ENCODE assay signal across 24 cellular contexts in genomic region chr3:52432225-52432624, GRCh38. TPM values are rescaled to one million over a fixed set of nuclear protein-coding genes. Genes with fewer than 3 reads are reported as not detected.
DNase-seq lines count a peak whose midpoint lies in the region; ATAC-seq and TF ChIP-seq lines count a peak whose summit lies in the region.
"Had no signal": no experiment of that assay in that cellular context is flagged by ENCODE, and none has a peak within 500 bp of the region (broad histone marks: within the 10 kb centered on the region; RNA-seq: fewer than 3 reads in every experiment).

No MANE protein-coding gene starts in this region.

- no peaks in the 10 kb centered on the region for H3K23me2 ChIP-seq in H9 (ENCODE audit: insufficient read length, low read depth, low read length, poor library complexity, severe bottlenecking)

- CTCF ChIA-PET in activated CD8-positive, alpha-beta T cell treated with anti-CD3 and anti-CD28 coated beads, Interleukin-2, amount 10 ng/mL, durations not matched to agents 7 days and 5 days (lab: Charles Lee) = interaction anchor here (7.0 kb wide), 1 partner anchor 15 kb away, joined by 131 read pairs; the partner anchor contains the start of gene SEMA3G
- CTCF ChIA-PET in activated CD8-positive, alpha-beta T cell treated with anti-CD3 and anti-CD28 coated beads for 36 hours (lab: Charles Lee) = interaction anchor here (3.3 to 5.8 kb wide), 2 partner anchors 15 to 20 kb away, joined by 12 to 111 read pairs; partner anchors contain the start of gene SEMA3G

- H2BK15ac ChIP-seq in H9 (ENCODE audit: low read depth, low read length) (no peak overlapping the region), mesendoderm (replicated peaks; ENCODE audit: low read depth) (no peak overlapping the region)

- H2BK120ac ChIP-seq in H9 (ENCODE audit: low read depth, low read length, poor library complexity, severe bottlenecking) (no peak overlapping the region), mesendoderm (ENCODE audit: low read depth, low read length) (no peak overlapping the region)

- H3K4ac ChIP-seq in H9 (ENCODE audit: low read depth, low read length) = no peak overlapping the region
- no peak overlapping the region for H3K4ac ChIP-seq in mesendoderm (ENCODE audit: low read depth, low read length)

- H3K4me2 ChIP-seq in H9 (ENCODE audit: insufficient read depth, insufficient read length, low read length) (no peak overlapping the region), mesendoderm (ENCODE audit: low read length) (no peak overlapping the region), hepatocyte (no peak overlapping the region)

- H4K8ac ChIP-seq in H9 (replicated peaks; ENCODE audit: insufficient read length, low read depth, low read length) (no peak overlapping the region), mesendoderm (ENCODE audit: low read depth, low read length) (no peak overlapping the region)

- H2BK12ac ChIP-seq in H9 (ENCODE audit: insufficient read length, low read depth, low read length) = no peak overlapping the region

- H3K56ac ChIP-seq in H9 (ENCODE audit: insufficient read length, low read depth, low read length) (no peak overlapping the region), mesendoderm (ENCODE audit: low read length) (no peak overlapping the region)

- H3K4me1 ChIP-seq in H9 (ENCODE audit: insufficient read depth, low read length) (no peaks in the 10 kb centered on the region), mesendoderm (ENCODE audit: control insufficient read depth, low read depth, low read length) (no peaks in the 10 kb centered on the region), spleen (peaks cover 0 to 53% (median 21%) of the 10 kb centered on the region in 6 donors), hepatocyte (ENCODE audit: insufficient read depth) (peaks cover 20% of the 10 kb centered on the region)
- H3K4me1 ChIP-seq: uterus had no signal

- H3K27ac Mint-ChIP-seq in activated CD8-positive, alpha-beta T cell treated with anti-CD3 and anti-CD28 coated beads, Interleukin-2, amount 10 ng/mL, durations not matched to agents 7 days and 5 days = peak overlapping the region; percentile 68
- no peak overlapping the region for H3K27ac Mint-ChIP-seq in activated CD8-positive, alpha-beta T cell treated with anti-CD3 and anti-CD28 coated beads for 36 hours
- H3K27ac Mint-ChIP-seq in H9 = peak overlapping the region in 2 of 3 experiments; percentile 22 to 32; a peak in 4 of 7 replicates
- H3K27ac Mint-ChIP-seq: activated naive CD8-positive, alpha-beta T cell treated with anti-CD3 and anti-CD28 coated beads, Interleukin-2, amount 50 U/mL, for 24 hours had no signal

- intact Hi-C loops in activated CD8-positive, alpha-beta T cell treated with anti-CD3 and anti-CD28 coated beads for 36 hours (cut with micrococcal nuclease) = no loop called here
- intact Hi-C loops in spleen (cut with DNase I; ENCODE audit: low total_unique reads) = no loop called here

- H2AK5ac ChIP-seq in H9 (ENCODE audit: insufficient read length, low read length) (no peak overlapping the region), mesendoderm (ENCODE audit: low read length) (no peak overlapping the region)

- H3K9me3 ChIP-seq in H9 (ENCODE audit: control insufficient read depth, low read depth, low read length) = no peaks in the 10 kb centered on the region
- no peaks in the 10 kb centered on the region for H3K9me3 ChIP-seq in spleen
- H3K9me3 ChIP-seq in hepatocyte (ENCODE audit: low read depth) = no peaks in the 10 kb centered on the region
- H3K9me3 ChIP-seq: Peyer's patch, stomach, uterus had no signal

- H3K14ac ChIP-seq in H9 (ENCODE audit: insufficient read depth, low read length) = no peak overlapping the region

- H2BK20ac ChIP-seq in H9 (ENCODE audit: low read depth, low read length, poor library complexity, severe bottlenecking) = no peak overlapping the region

- H3K4me1 Mint-ChIP-seq in activated CD8-positive, alpha-beta T cell treated with anti-CD3 and anti-CD28 coated beads, Interleukin-2, amount 10 ng/mL, durations not matched to agents 7 days and 5 days (ENCODE audit: low read depth) = no peaks in the 10 kb centered on the region
- H3K4me1 Mint-ChIP-seq in activated CD8-positive, alpha-beta T cell treated with anti-CD3 and anti-CD28 coated beads for 36 hours (ENCODE audit: low read depth) = no peaks in the 10 kb centered on the region
- H3K4me1 Mint-ChIP-seq in H9 = peaks cover 14 to 30% of the 10 kb centered on the region in 2 experiments
- H3K4me1 Mint-ChIP-seq: activated naive CD8-positive, alpha-beta T cell treated with anti-CD3 and anti-CD28 coated beads, Interleukin-2, amount 50 U/mL, for 24 hours; naive B cell had no signal

- H3K4me3 ChIP-seq in mesendoderm (ENCODE audit: low read length) = no peak overlapping the region
- H3K4me3 ChIP-seq in spleen = no peak overlapping the region
- H3K4me3 ChIP-seq in hepatocyte = no peak overlapping the region
- H3K4me3 ChIP-seq: Peyer's patch, SK-N-MC, stomach, uterus had no signal

- DNase-seq in activated CD8-positive, alpha-beta T cell treated with anti-CD3 and anti-CD28 coated beads, Interleukin-2, amount 10 ng/mL, durations not matched to agents 7 days and 5 days = no peak
- no peak for DNase-seq in activated CD8-positive, alpha-beta T cell treated with anti-CD3 and anti-CD28 coated beads for 36 hours
- no peak for DNase-seq in H9
- no peak for DNase-seq in mesendoderm
- peak; percentile 59 for DNase-seq in spleen
- no peak for DNase-seq in hepatocyte (ENCODE audit: low spot score)
- no peak for DNase-seq in activated naive CD4-positive, alpha-beta T cell treated with anti-CD3 and anti-CD28 coated beads, Interleukin-2, amount 50 U/mL, for 16 hours
- DNase-seq: activated CD4-positive, CD25-positive, alpha-beta regulatory T cell; activated naive CD8-positive, alpha-beta T cell treated with anti-CD3 and anti-CD28 coated beads, Interleukin-2, amount 50 U/mL, for 24 hours; brain microvascular endothelial cell; C1 segment of cervical spinal cord; hippocampal formation; naive B cell; NCI-H510A; NK-92 treated with Interleukin-12 subunit alpha and Interleukin-12 subunit beta, amount 100 ng/mL, for 24 hours; stimulated activated CD4-positive, alpha-beta T cell treated with anti-CD3 and anti-CD28 coated beads, Interleukin-4, amount 100 ng/mL, for 24 hours; stomach; T-helper 9 cell had no signal

- H3K9me3 Mint-ChIP-seq in activated CD8-positive, alpha-beta T cell treated with anti-CD3 and anti-CD28 coated beads, Interleukin-2, amount 10 ng/mL, durations not matched to agents 7 days and 5 days (ENCODE audit: insufficient read depth) = no peaks in the 10 kb centered on the region
- no peaks in the 10 kb centered on the region for H3K9me3 Mint-ChIP-seq in activated CD8-positive, alpha-beta T cell treated with anti-CD3 and anti-CD28 coated beads for 36 hours
- no peaks in the 10 kb centered on the region for H3K9me3 Mint-ChIP-seq in H9
- H3K9me3 Mint-ChIP-seq: activated naive CD8-positive, alpha-beta T cell treated with anti-CD3 and anti-CD28 coated beads, Interleukin-2, amount 50 U/mL, for 24 hours; naive B cell had no signal

- H4K91ac ChIP-seq in H9 (ENCODE audit: insufficient read length, low read depth, low read length) = no peak overlapping the region

- no peak overlapping the region for H2AFZ ChIP-seq in H9 (ENCODE audit: low read length)
- no peak overlapping the region for H2AFZ ChIP-seq in hepatocyte

- H3K36me3 ChIP-seq in mesendoderm (ENCODE audit: control insufficient read depth, insufficient read depth, low read length) = no peaks in the 10 kb centered on the region
- H3K36me3 ChIP-seq in spleen = no peaks in the 10 kb centered on the region
- no peaks in the 10 kb centered on the region for H3K36me3 ChIP-seq in hepatocyte (replicated peaks; ENCODE audit: insufficient read depth, low read depth)
- H3K36me3 ChIP-seq: brain microvascular endothelial cell, Peyer's patch, stomach, uterus had no signal

- H4K20me1 ChIP-seq in H9 (ENCODE audit: control insufficient read depth, insufficient read depth, insufficient read length) = no peaks in the 10 kb centered on the region
- H4K20me1 ChIP-seq in hepatocyte (ENCODE audit: insufficient read depth, poor library complexity, severe bottlenecking) = no peaks in the 10 kb centered on the region

- no peak overlapping the region for H3K9ac ChIP-seq in H9 (ENCODE audit: extremely low read depth, insufficient read length, low read length)
- no peak overlapping the region for H3K9ac ChIP-seq in mesendoderm (ENCODE audit: low read length)

- H3K79me1 ChIP-seq in H9 (ENCODE audit: insufficient read depth, low read depth, low read length, poor library complexity, severe bottlenecking) (no peaks in the 10 kb centered on the region), mesendoderm (ENCODE audit: low read length) (no peaks in the 10 kb centered on the region)

- H3K18ac ChIP-seq in H9 (ENCODE audit: insufficient read length, low read depth, low read length) (no peak overlapping the region), mesendoderm (ENCODE audit: low read length) (no peak overlapping the region)

- WGBS in H9 (ENCODE audit: extremely low coverage, insufficient read length, low lambda C conversion rate) = no CpG with 5 or more reads among the region's 6 CpGs
- WGBS in mesendoderm (ENCODE audit: extremely low coverage, insufficient coverage, low lambda C conversion rate) = no CpG with 5 or more reads among the region's 6 CpGs
- 65 to 84% (median 74%) methylated on average over 6 of the region's 6 CpGs for WGBS in spleen, 5 donors
- WGBS in hepatocyte (ENCODE audit: low lambda C conversion rate, missing lambda C conversion rate) = 97% methylated on average over 5 of the region's 6 CpGs

- H3K9me2 ChIP-seq in hepatocyte (replicated peaks; ENCODE audit: insufficient read depth) = no peaks in the 10 kb centered on the region

- H3K23ac ChIP-seq in H9 (ENCODE audit: insufficient read length, low read depth, low read length) (no peak overlapping the region), mesendoderm (ENCODE audit: low read length) (peak overlapping the region; percentile 66)

- no peak for TF ChIP-seq CTCF in activated CD8-positive, alpha-beta T cell treated with anti-CD3 and anti-CD28 coated beads for 36 hours (IDR thresholded peaks at IDR 0.05)
- TF ChIP-seq CTCF in H9 (conservative IDR thresholded peaks at IDR 0.05) (no peak), spleen (IDR thresholded peaks at IDR 0.05 in 8 of 11, conservative IDR thresholded peaks at IDR 0.05 in 3 of 11) (no peak), hepatocyte (IDR thresholded peaks at IDR 0.05; ENCODE audit: poor library complexity) (no peak)

- POLR2A ChIA-PET in activated CD8-positive, alpha-beta T cell treated with anti-CD3 and anti-CD28 coated beads, Interleukin-2, amount 10 ng/mL, durations not matched to agents 7 days and 5 days (lab: Charles Lee) = no interaction called here
- POLR2A ChIA-PET in activated CD8-positive, alpha-beta T cell treated with anti-CD3 and anti-CD28 coated beads for 36 hours (lab: Charles Lee) = interaction anchor here (0.6 to 0.8 kb wide), 2 partner anchors 58 to 95 kb away, joined by 3 read pairs; no protein-coding TSS in a partner anchor

- no peak for TF ChIP-seq POLR2A in spleen (IDR thresholded peaks at IDR 0.05)

- H3T11ph ChIP-seq in H9 (ENCODE audit: low read length) = no peak overlapping the region

- H3K79me2 ChIP-seq in H9 (ENCODE audit: insufficient read depth, low read length) = no peaks in the 10 kb centered on the region
- no peaks in the 10 kb centered on the region for H3K79me2 ChIP-seq in mesendoderm (ENCODE audit: control insufficient read depth, insufficient read depth, low read length)
- no peaks in the 10 kb centered on the region for H3K79me2 ChIP-seq in hepatocyte

- H3K27me3 ChIP-seq in H9 (ENCODE audit: insufficient read depth, low read length) (no peaks in the 10 kb centered on the region), mesendoderm (ENCODE audit: insufficient read depth, low read length, poor library complexity) (no peaks in the 10 kb centered on the region), spleen (replicated peaks in 1 of 7) (no peaks in the 10 kb centered on the region), hepatocyte (no peaks in the 10 kb centered on the region)
- H3K27me3 ChIP-seq: brain microvascular endothelial cell, Peyer's patch, stomach, uterus had no signal

- H4K5ac ChIP-seq in H9 (ENCODE audit: insufficient read length, low read depth, low read length) (no peak overlapping the region), mesendoderm (ENCODE audit: low read length) (no peak overlapping the region)

- H3K27ac ChIP-seq in H9 (ENCODE audit: insufficient read length, low read depth, low read length) (no peak overlapping the region), mesendoderm (ENCODE audit: low read depth, low read length) (no peak overlapping the region), spleen (peak overlapping the region in 1 of 8 donors; percentile 21), hepatocyte (no peak overlapping the region)
- H3K27ac ChIP-seq: brain microvascular endothelial cell, SK-N-MC, stomach had no signal

- H3K27me3 Mint-ChIP-seq in activated CD8-positive, alpha-beta T cell treated with anti-CD3 and anti-CD28 coated beads, Interleukin-2, amount 10 ng/mL, durations not matched to agents 7 days and 5 days (ENCODE audit: low read depth) = peaks cover 8% of the 10 kb centered on the region
- no peaks in the 10 kb centered on the region for H3K27me3 Mint-ChIP-seq in activated CD8-positive, alpha-beta T cell treated with anti-CD3 and anti-CD28 coated beads for 36 hours
- H3K27me3 Mint-ChIP-seq in H9 (ENCODE audit: low read depth) = peaks cover 2% of the 10 kb centered on the region; the same call in 1 of the 2 replicates
- H3K27me3 Mint-ChIP-seq: activated naive CD8-positive, alpha-beta T cell treated with anti-CD3 and anti-CD28 coated beads, Interleukin-2, amount 50 U/mL, for 24 hours had no signal

- H2BK5ac ChIP-seq in H9 (ENCODE audit: insufficient read length, low read length) (no peak overlapping the region), mesendoderm (ENCODE audit: low read length) (no peak overlapping the region)

- H3K36me3 Mint-ChIP-seq in activated CD8-positive, alpha-beta T cell treated with anti-CD3 and anti-CD28 coated beads, Interleukin-2, amount 10 ng/mL, durations not matched to agents 7 days and 5 days (ENCODE audit: low read depth) = no peaks in the 10 kb centered on the region
- no peaks in the 10 kb centered on the region for H3K36me3 Mint-ChIP-seq in activated CD8-positive, alpha-beta T cell treated with anti-CD3 and anti-CD28 coated beads for 36 hours (ENCODE audit: low read depth)
- H3K36me3 Mint-ChIP-seq in H9 (ENCODE audit: insufficient read depth in 1 of 3, low read depth in 3 of 3) = no peaks in the 10 kb centered on the region
- H3K36me3 Mint-ChIP-seq: naive B cell had no signal

- H3K4me3 Mint-ChIP-seq in activated CD8-positive, alpha-beta T cell treated with anti-CD3 and anti-CD28 coated beads, Interleukin-2, amount 10 ng/mL, durations not matched to agents 7 days and 5 days = no peak overlapping the region
- H3K4me3 Mint-ChIP-seq in activated CD8-positive, alpha-beta T cell treated with anti-CD3 and anti-CD28 coated beads for 36 hours = no peak overlapping the region
- H3K4me3 Mint-ChIP-seq in H9 = no peak overlapping the region
- H3K4me3 Mint-ChIP-seq: activated naive CD8-positive, alpha-beta T cell treated with anti-CD3 and anti-CD28 coated beads, Interleukin-2, amount 50 U/mL, for 24 hours had no signal

- no peak for ATAC-seq in activated CD8-positive, alpha-beta T cell treated with anti-CD3 and anti-CD28 coated beads, Interleukin-2, amount 10 ng/mL, durations not matched to agents 7 days and 5 days
- no peak for ATAC-seq in activated CD8-positive, alpha-beta T cell treated with anti-CD3 and anti-CD28 coated beads for 36 hours
- ATAC-seq in HG03196 (IDR thresholded peaks at IDR 0.05; ENCODE audit: unreplicated experiment) = no peak
- ATAC-seq: activated naive CD8-positive, alpha-beta T cell treated with anti-CD3 and anti-CD28 coated beads, Interleukin-2, amount 50 U/mL, for 24 hours had no signal

RNA-seq across cellular contexts. Expression of gene SEMA3G, which starts 12.7 kb away (rescaled TPM):
- total RNA-seq in activated CD8-positive, alpha-beta T cell treated with anti-CD3 and anti-CD28 coated beads, Interleukin-2, amount 10 ng/mL, durations not matched to agents 7 days and 5 days = under 1 TPM; 0.13 to 0.21 TPM
- not detected for total RNA-seq in activated CD8-positive, alpha-beta T cell treated with anti-CD3 and anti-CD28 coated beads for 36 hours
- 1.7 and 2.4 TPM in 2 replicates for total RNA-seq in H9 (2021)
- polyA plus RNA-seq in mesendoderm (2013, experiment 1 of 2) = 0.56 TPM
- polyA plus RNA-seq in mesendoderm (2013, experiment 2 of 2) = 0.62 TPM
- 10 to 100 TPM in 5 of 7 donors, 1 to 10 TPM in 2; 7.9 to 20.2 (median 10.8) TPM for total RNA-seq in spleen
- 1 to 10 TPM; 1.0 to 7.8 (median 3.5) TPM for polyA plus RNA-seq in spleen
- 1.5 and 3.8 TPM in 2 replicates for total RNA-seq in hepatocyte
- polyA plus RNA-seq in hepatocyte = 0.48 and 1.5 TPM in 2 replicates
- total RNA-seq: fibroblast of villous mesenchyme had no signal

RNA-seq across cellular contexts. Expression of gene TNNC1, which starts 21.6 kb away (rescaled TPM):
- total RNA-seq in activated CD8-positive, alpha-beta T cell treated with anti-CD3 and anti-CD28 coated beads, Interleukin-2, amount 10 ng/mL, durations not matched to agents 7 days and 5 days = 1 to 10 TPM in 1 of 2 experiments, under 1 TPM in 1; 0.84 to 2.1 TPM
- 1 to 10 TPM; 4.8 to 5.9 TPM for total RNA-seq in activated CD8-positive, alpha-beta T cell treated with anti-CD3 and anti-CD28 coated beads for 36 hours
- 5.6 and 7.7 TPM in 2 replicates for total RNA-seq in H9 (2021)
- 6.0 TPM for polyA plus RNA-seq in mesendoderm (2013, experiment 1 of 2)
- 6.5 TPM for polyA plus RNA-seq in mesendoderm (2013, experiment 2 of 2)
- total RNA-seq in spleen = 1 to 10 TPM in 6 of 7 donors, under 1 TPM in 1; 0.74 to 2.2 (median 1.6) TPM
- polyA plus RNA-seq in spleen = 1 to 10 TPM; 2.2 to 5.8 (median 4.4) TPM
- 15.0 and 16.1 TPM in 2 replicates for total RNA-seq in hepatocyte
- polyA plus RNA-seq in hepatocyte = 9.7 and 19.8 TPM in 2 replicates
- total RNA-seq: lung microvascular endothelial cell, Peyer's patch had no signal

RNA-seq across cellular contexts. Expression of gene PHF7, which starts 21.8 kb away (rescaled TPM):
- 10 to 100 TPM; 14.6 to 16.2 TPM for total RNA-seq in activated CD8-positive, alpha-beta T cell treated with anti-CD3 and anti-CD28 coated beads, Interleukin-2, amount 10 ng/mL, durations not matched to agents 7 days and 5 days
- 10 to 100 TPM; 18.4 to 20.6 TPM for total RNA-seq in activated CD8-positive, alpha-beta T cell treated with anti-CD3 and anti-CD28 coated beads for 36 hours
- total RNA-seq in H9 (2021) = 9.4 and 9.9 TPM in 2 replicates
- polyA plus RNA-seq in mesendoderm (2013, experiment 1 of 2) = 4.9 TPM
- 4.9 TPM for polyA plus RNA-seq in mesendoderm (2013, experiment 2 of 2)
- 10 to 100 TPM in 1 of 7 donors, 1 to 10 TPM in 6; 4.4 to 14.2 (median 8.6) TPM for total RNA-seq in spleen
- 1 to 10 TPM; 4.6 to 7.3 (median 4.8) TPM for polyA plus RNA-seq in spleen
- 7.1 and 7.2 TPM in 2 replicates for total RNA-seq in hepatocyte
- polyA plus RNA-seq in hepatocyte = 3.9 and 7.1 TPM in 2 replicates

RNA-seq across cellular contexts. Expression of gene BAP1, which starts 22.4 kb away (rescaled TPM):
- total RNA-seq in activated CD8-positive, alpha-beta T cell treated with anti-CD3 and anti-CD28 coated beads, Interleukin-2, amount 10 ng/mL, durations not matched to agents 7 days and 5 days = 100 to 1,000 TPM in 1 of 2 experiments, 10 to 100 TPM in 1; 95.6 to 105 TPM
- 100 to 1,000 TPM in 1 of 2 experiments, 10 to 100 TPM in 1; 98.1 to 101 TPM for total RNA-seq in activated CD8-positive, alpha-beta T cell treated with anti-CD3 and anti-CD28 coated beads for 36 hours
- total RNA-seq in H9 (2021) (79.6 and 84.1 TPM in 2 replicates), spleen (10 to 100 TPM; 68.1 to 82.8 (median 72.8) TPM), hepatocyte (54.1 and 68.5 TPM in 2 replicates)
- polyA plus RNA-seq in mesendoderm (2013, experiment 1 of 2) = 39.0 TPM
- 38.6 TPM for polyA plus RNA-seq in mesendoderm (2013, experiment 2 of 2)
- polyA plus RNA-seq in spleen (10 to 100 TPM; 44.4 to 73.7 (median 72.8) TPM), hepatocyte (57.4 and 59.2 TPM in 2 replicates)

RNA-seq across cellular contexts. Expression of gene NISCH, which starts 23.2 kb away (rescaled TPM):
- total RNA-seq in activated CD8-positive, alpha-beta T cell treated with anti-CD3 and anti-CD28 coated beads, Interleukin-2, amount 10 ng/mL, durations not matched to agents 7 days and 5 days = 10 to 100 TPM; 77.2 to 82.6 TPM
- total RNA-seq in activated CD8-positive, alpha-beta T cell treated with anti-CD3 and anti-CD28 coated beads for 36 hours = 10 to 100 TPM; 57.1 to 57.4 TPM
- total RNA-seq in H9 (2021) (99.0 and 104 TPM in 2 replicates), spleen (10 to 100 TPM; 72.5 to 92.7 (median 86.2) TPM), hepatocyte (52.1 and 74.5 TPM in 2 replicates)
- 28.4 TPM for polyA plus RNA-seq in mesendoderm (2013, experiment 1 of 2)
- 29.0 TPM for polyA plus RNA-seq in mesendoderm (2013, experiment 2 of 2)
- polyA plus RNA-seq in spleen (10 to 100 TPM; 18.9 to 45.1 (median 41.7) TPM), hepatocyte (58.9 and 66.3 TPM in 2 replicates)
